ENCODE assay signal across 1 cellular context in the genomic region with DNA sequence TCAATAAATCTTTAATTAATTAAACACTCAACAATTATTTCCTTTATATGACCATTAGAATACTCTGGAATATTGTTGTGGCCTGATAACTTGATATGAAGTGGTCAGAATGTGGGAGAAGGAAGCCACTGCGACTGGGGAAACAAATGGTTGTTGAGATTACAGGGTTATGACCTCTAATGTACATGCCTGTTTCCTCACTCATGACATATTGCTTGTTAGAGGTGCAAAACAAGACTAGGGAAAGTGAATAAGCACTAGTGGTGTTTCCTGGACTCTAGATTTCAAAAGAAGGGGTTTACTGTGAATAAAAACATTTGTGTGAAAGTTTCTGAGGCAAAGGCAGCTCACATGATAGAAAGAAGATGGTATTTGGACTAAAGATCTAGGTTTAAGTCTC.
TF ChIP-seq lines count a peak whose summit lies in the region.

No MANE protein-coding gene starts in this region.

TF ChIP-seq in GM12878, 131 proteins besides CTCF, POLR2A, EP300 and RAD21 (continued from another document):
- TF ChIP-seq NKRF (conservative IDR thresholded peaks at IDR 0.05) (no peak), MEF2A (IDR thresholded peaks at IDR 0.05; ENCODE audit: insufficient read depth, low read depth, low read length) (no peak), BHLHE40 (IDR thresholded peaks at IDR 0.05; ENCODE audit: borderline replicate concordance in 1 of 2, low read depth in 2 of 2, low read length in 1 of 2) (no peak), CBX5 (IDR thresholded peaks at IDR 0.05; ENCODE audit: low read depth) (no peak), NFYA (IDR thresholded peaks at IDR 0.05; ENCODE audit: borderline replicate concordance, low read depth, low read length) (no peak), TCF12 (IDR thresholded peaks at IDR 0.05; ENCODE audit: low read depth, low read length) (no peak), SMAD1 (IDR thresholded peaks at IDR 0.05; ENCODE audit: low read depth, partially characterized antibody) (no peak), ZNF592 (IDR thresholded peaks at IDR 0.05) (no peak), NFIC (IDR thresholded peaks at IDR 0.05; ENCODE audit: low read depth, low read length) (no peak)
- TF ChIP-seq, protein P1, sequence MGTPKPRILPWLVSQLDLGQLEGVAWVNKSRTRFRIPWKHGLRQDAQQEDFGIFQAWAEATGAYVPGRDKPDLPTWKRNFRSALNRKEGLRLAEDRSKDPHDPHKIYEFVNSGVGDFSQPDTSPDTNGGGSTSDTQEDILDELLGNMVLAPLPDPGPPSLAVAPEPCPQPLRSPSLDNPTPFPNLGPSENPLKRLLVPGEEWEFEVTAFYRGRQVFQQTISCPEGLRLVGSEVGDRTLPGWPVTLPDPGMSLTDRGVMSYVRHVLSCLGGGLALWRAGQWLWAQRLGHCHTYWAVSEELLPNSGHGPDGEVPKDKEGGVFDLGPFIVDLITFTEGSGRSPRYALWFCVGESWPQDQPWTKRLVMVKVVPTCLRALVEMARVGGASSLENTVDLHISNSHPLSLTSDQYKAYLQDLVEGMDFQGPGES (IDR thresholded peaks at IDR 0.05) = no peak
